ENCODE assay signal across 8 cellular contexts in genomic region chr20:52972965-52973819, GRCh38. TPM values are rescaled to one million over a fixed set of nuclear protein-coding genes. Genes with fewer than 3 reads are reported as not detected.
DNase-seq lines count a peak whose midpoint lies in the region; ATAC-seq and TF ChIP-seq lines count a peak whose summit lies in the region.

No MANE protein-coding gene starts in this region.

- peak; percentile 79 for ATAC-seq in WTC11
- ATAC-seq in HG03442 (IDR thresholded peaks at IDR 0.05; ENCODE audit: unreplicated experiment), result no peak
- ATAC-seq in PC-3, result no peak
- ATAC-seq in GM18909 (IDR thresholded peaks at IDR 0.05; ENCODE audit: poor library complexity, unreplicated experiment), result no peak

- H3K4me3 Mint-ChIP-seq in WTC11, result peak overlapping the region; percentile 94

- intact Hi-C loops in thyroid gland (cut with DNase I), result no loop called here
- intact Hi-C loops in PC-3 (cut with micrococcal nuclease), result no loop called here

- POLR2A ChIA-PET in WTC11 (lab: Charles Lee) (no interaction called here), PC-3 (lab: Charles Lee; ENCODE audit: unreplicated experiment) (no interaction called here)

- H3K4me1 ChIP-seq in duodenal mucosa (ENCODE audit: control insufficient read depth in 1 of 2, insufficient read depth in 2 of 2, low read length in 2 of 2), result peaks cover 5 to 17% of the 10 kb centered on the region in 2 donors
- H3K4me1 ChIP-seq in mucosa of stomach (ENCODE audit: control insufficient read depth, insufficient read depth, low read length), result peaks cover 9% of the 10 kb centered on the region
- peaks cover 0 to 4% of the 10 kb centered on the region in 2 donors for H3K4me1 ChIP-seq in thyroid gland
- H3K4me1 ChIP-seq in PC-3 (ENCODE audit: insufficient read depth, low read length), result no peaks in the 10 kb centered on the region

- H3K27ac ChIP-seq in duodenal mucosa (ENCODE audit: low read depth, low read length) (no peak overlapping the region), thyroid gland (peak overlapping the region; percentile 42 to 70 (median 65)), PC-3 (ENCODE audit: low read length) (no peak overlapping the region)

- H3K9me3 ChIP-seq in duodenal mucosa (ENCODE audit: control insufficient read depth in 1 of 2, low read length in 2 of 2) (no peaks in the 10 kb centered on the region), mucosa of stomach (ENCODE audit: control insufficient read depth, low read length) (no peaks in the 10 kb centered on the region), thyroid gland (no peaks in the 10 kb centered on the region), PC-3 (ENCODE audit: low read length) (no peaks in the 10 kb centered on the region)

- H3K27me3 ChIP-seq in duodenal mucosa (ENCODE audit: control insufficient read depth in 1 of 2, insufficient read depth in 2 of 2, low read length in 2 of 2) (no peaks in the 10 kb centered on the region), mucosa of stomach (ENCODE audit: control insufficient read depth, insufficient read depth, low read length) (peaks cover 11% of the 10 kb centered on the region), thyroid gland (no peaks in the 10 kb centered on the region), PC-3 (ENCODE audit: low read length) (peaks cover 58% of the 10 kb centered on the region)

- TF ChIP-seq CTCF in WTC11 (IDR thresholded peaks at IDR 0.05) (no peak), thyroid gland (IDR thresholded peaks at IDR 0.05) (no peak), PC-3 (conservative IDR thresholded peaks at IDR 0.05; ENCODE audit: low read depth, low read length) (no peak)

- H3F3A ChIP-seq in PC-3 (ENCODE audit: low read length, unreplicated experiment), result no peaks in the 10 kb centered on the region

- peaks cover 27% of the 10 kb centered on the region for H3K27me3 Mint-ChIP-seq in WTC11 (ENCODE audit: low read depth)

- no TSS peak for BruUV-seq in PC-3 (replicated peaks; lab: Mats Ljungman, UMichigan)

- no peaks in the 10 kb centered on the region for H4K20me1 ChIP-seq in PC-3 (ENCODE audit: low read length)

- no peaks in the 10 kb centered on the region for H3K36me3 ChIP-seq in duodenal mucosa (ENCODE audit: control insufficient read depth in 1 of 2, insufficient read depth in 2 of 2, low read length in 2 of 2)
- no peaks in the 10 kb centered on the region for H3K36me3 ChIP-seq in mucosa of stomach (ENCODE audit: control insufficient read depth, insufficient read depth, low read length)
- H3K36me3 ChIP-seq in thyroid gland, result no peaks in the 10 kb centered on the region
- H3K36me3 ChIP-seq in PC-3 (ENCODE audit: low read depth, low read length), result no peaks in the 10 kb centered on the region

- H3K9me2 ChIP-seq in PC-3 (replicated peaks; ENCODE audit: low read length), result no peaks in the 10 kb centered on the region

- no peaks in the 10 kb centered on the region for H3K36me3 Mint-ChIP-seq in WTC11

- H3K4me2 ChIP-seq in PC-3 (ENCODE audit: low read length), result no peak overlapping the region

- CTCF ChIA-PET in WTC11 (lab: Charles Lee), result interaction anchor here (1.1 to 1.2 kb wide), 2 partner anchors 39 to 244 kb away, joined by 3 to 5 read pairs; no protein-coding TSS in a partner anchor
- CTCF ChIA-PET in PC-3 (lab: Charles Lee), result no interaction called here

- peak overlapping the region; percentile 63 to 67 for H3K9ac ChIP-seq in duodenal mucosa (ENCODE audit: low read depth in 1 of 2, low read length in 2 of 2)
- peak overlapping the region; percentile 56 for H3K9ac ChIP-seq in mucosa of stomach (ENCODE audit: low read length)
- H3K9ac ChIP-seq in PC-3 (ENCODE audit: low read length), result no peak overlapping the region

- H3K9me3 Mint-ChIP-seq in WTC11, result no peaks in the 10 kb centered on the region

- TF ChIP-seq POLR2A in thyroid gland (IDR thresholded peaks at IDR 0.05), result no peak

- DNase-seq in WTC11 (ENCODE audit: low spot score), result peak; percentile 46
- no peak for DNase-seq in thyroid gland
- DNase-seq in PC-3, result no peak

- no peak overlapping the region for H3K27ac Mint-ChIP-seq in WTC11

- no peaks in the 10 kb centered on the region for H3K79me2 ChIP-seq in PC-3 (ENCODE audit: low read length)

- peaks cover 13% of the 10 kb centered on the region for H3K4me1 Mint-ChIP-seq in WTC11

- WGBS in thyroid gland, 2 donors, result 2 to 5% methylated on average over 38 to 39 of the region's 39 CpGs

- peak overlapping the region; percentile 46; the same call in 1 of the 2 replicates for H3K4me3 ChIP-seq in GM08714 (ENCODE audit: low read length)
- peak overlapping the region; percentile 81 to 88 for H3K4me3 ChIP-seq in duodenal mucosa (ENCODE audit: low read depth in 1 of 2, low read length in 2 of 2)
- peak overlapping the region; percentile 18 for H3K4me3 ChIP-seq in mucosa of stomach (ENCODE audit: low read length)
- H3K4me3 ChIP-seq in thyroid gland (replicated peaks in 1 of 3), result peak overlapping the region in 1 of 3 donors; percentile 34
- no peak overlapping the region for H3K4me3 ChIP-seq in PC-3 (ENCODE audit: low read length)

- no peak overlapping the region for H2AFZ ChIP-seq in PC-3 (ENCODE audit: low read length)

TF ChIP-seq in WTC11, 78 proteins besides CTCF, POLR2A, EP300 and RAD21:
- TF ChIP-seq PRRX2 (CRISPR knock-in tag; IDR thresholded peaks at IDR 0.05), result no peak
- TF ChIP-seq ZMAT4 (CRISPR knock-in tag; IDR thresholded peaks at IDR 0.05), result no peak
- no peak for TF ChIP-seq ARID4B (CRISPR knock-in tag; IDR thresholded peaks at IDR 0.05; ENCODE audit: borderline replicate concordance)
- TF ChIP-seq SP1 (CRISPR knock-in tag; conservative IDR thresholded peaks at IDR 0.05), result no peak

RNA-seq across cellular contexts. Expression of gene TSHZ2, which starts 1.0 kb away (rescaled TPM):
- total RNA-seq in WTC11 (2021) (0.20 to 0.60 TPM (median 0.23 TPM) in 3 replicates), thyroid gland (10 to 100 TPM; 11.0 to 27.9 (median 14.0) TPM), PC-3 (2014; rRNA removed) (not detected in 2 replicates)

Comparison
In these comparisons a context has a peak if more than half of its experiments do, and no peak if none do; other contexts are left out.
1. H3K27ac ChIP-seq: peak in thyroid gland (3 of 3); none in duodenal mucosa (single experiment) and PC-3 (single experiment).